Comparison of ENCODE assay signal across 1 cellular context in genomic region chr1:154944422-154945159, GRCh38.
TF ChIP-seq lines count a peak whose summit lies in the region.

No MANE protein-coding gene starts in this region.

TF ChIP-seq in HepG2, 621 proteins besides CTCF, POLR2A, EP300 and RAD21 (continues in another document):
- TF ChIP-seq MIXL1 (CRISPR knock-in tag; IDR thresholded peaks at IDR 0.05) = peak; percentile 36; the same call in 1 of the 2 replicates
- 0 out of 2 replicates have a peak, but pooled peaks have one; percentile 31 for TF ChIP-seq ZNF629 (CRISPR knock-in tag; conservative IDR thresholded peaks at IDR 0.05)
- no peak; the same call in 1 of the 2 replicates for TF ChIP-seq NRL (CRISPR knock-in tag; IDR thresholded peaks at IDR 0.05; ENCODE audit: borderline replicate concordance)
- TF ChIP-seq HIVEP1 (CRISPR knock-in tag; IDR thresholded peaks at IDR 0.05) = no peak
- TF ChIP-seq MXD1 (CRISPR knock-in tag; IDR thresholded peaks at IDR 0.05) = no peak
- no peak for TF ChIP-seq SRSF4 (IDR thresholded peaks at IDR 0.05; ENCODE audit: low read depth, low read length, poor library complexity, severe bottlenecking)
- TF ChIP-seq E2F1 (CRISPR knock-in tag; IDR thresholded peaks at IDR 0.05) = no peak
- no peak for TF ChIP-seq ZNF597 (CRISPR knock-in tag; IDR thresholded peaks at IDR 0.05)
- TF ChIP-seq WIZ (CRISPR knock-in tag; IDR thresholded peaks at IDR 0.05) = no peak
- no peak for TF ChIP-seq ZNF354B (CRISPR knock-in tag; IDR thresholded peaks at IDR 0.05)
- TF ChIP-seq GZF1 (CRISPR knock-in tag; IDR thresholded peaks at IDR 0.05) = peak; percentile 35; the same call in 1 of the 2 replicates
- TF ChIP-seq ZNF552 (CRISPR knock-in tag; IDR thresholded peaks at IDR 0.05; ENCODE audit: borderline replicate concordance) = no peak
- no peak for TF ChIP-seq PAWR (CRISPR knock-in tag; IDR thresholded peaks at IDR 0.05; ENCODE audit: borderline replicate concordance)
- no peak for TF ChIP-seq CREB1 (IDR thresholded peaks at IDR 0.05)
- 0 out of 2 replicates have a peak, but pooled peaks have one; percentile 2 for TF ChIP-seq CREB1 (CRISPR knock-in tag; IDR thresholded peaks at IDR 0.05)
- no peak for TF ChIP-seq CEBPB (IDR thresholded peaks at IDR 0.05; ENCODE audit: borderline replicate concordance, low read depth, low read length)
- TF ChIP-seq RBM22 (optimal IDR thresholded peaks at IDR 0.05; ENCODE audit: low read length) = no peak
- no peak for TF ChIP-seq HOXA9 (CRISPR knock-in tag; IDR thresholded peaks at IDR 0.05; ENCODE audit: borderline replicate concordance)
- TF ChIP-seq MYNN (CRISPR knock-in tag; IDR thresholded peaks at IDR 0.05; ENCODE audit: low read depth) = no peak
- no peak for TF ChIP-seq MEIS1 (CRISPR knock-in tag; IDR thresholded peaks at IDR 0.05; ENCODE audit: borderline replicate concordance)
- TF ChIP-seq ZNF496 (CRISPR knock-in tag; IDR thresholded peaks at IDR 0.05; ENCODE audit: insufficient replicate concordance) = no peak
- TF ChIP-seq ZNF563 (CRISPR knock-in tag; IDR thresholded peaks at IDR 0.05) = 0 out of 2 replicates have a peak, but pooled peaks have one; percentile 61
- TF ChIP-seq MIER2 (CRISPR knock-in tag; IDR thresholded peaks at IDR 0.05) = 0 out of 2 replicates have a peak, but pooled peaks have one; percentile 10
- TF ChIP-seq FOXM1 (CRISPR knock-in tag; IDR thresholded peaks at IDR 0.05) = no peak
- peak; percentile 66; the same call in 1 of the 2 replicates for TF ChIP-seq NFKB2 (CRISPR knock-in tag; IDR thresholded peaks at IDR 0.05; ENCODE audit: borderline replicate concordance)
- TF ChIP-seq ZNF580 (CRISPR knock-in tag; IDR thresholded peaks at IDR 0.05; ENCODE audit: borderline replicate concordance, low read depth) = no peak; the same call in 1 of the 2 replicates
- no peak for TF ChIP-seq ZNF18 (CRISPR knock-in tag; IDR thresholded peaks at IDR 0.05; ENCODE audit: insufficient replicate concordance)
- no peak for TF ChIP-seq JUND (CRISPR knock-in tag; IDR thresholded peaks at IDR 0.05)
- TF ChIP-seq ZBTB33 (CRISPR knock-in tag; IDR thresholded peaks at IDR 0.05) = no peak
- TF ChIP-seq KLF12 (CRISPR knock-in tag; IDR thresholded peaks at IDR 0.05; ENCODE audit: borderline replicate concordance) = no peak
- TF ChIP-seq ELF3 (CRISPR knock-in tag; IDR thresholded peaks at IDR 0.05) = peak; percentile 44; the same call in 1 of the 2 replicates
- no peak for TF ChIP-seq NCOA5 (CRISPR knock-in tag; IDR thresholded peaks at IDR 0.05)
- TF ChIP-seq SPEN (CRISPR knock-in tag; IDR thresholded peaks at IDR 0.05; ENCODE audit: low read depth) = peak; percentile 91
- TF ChIP-seq PAF1 (CRISPR knock-in tag; IDR thresholded peaks at IDR 0.05) = no peak
- no peak for TF ChIP-seq ZBTB7B (CRISPR knock-in tag; IDR thresholded peaks at IDR 0.05)
- no peak for TF ChIP-seq SIN3A (IDR thresholded peaks at IDR 0.05; ENCODE audit: borderline replicate concordance, low read depth, low read length)
- TF ChIP-seq ZNF225 (CRISPR knock-in tag; IDR thresholded peaks at IDR 0.05) = no peak
- TF ChIP-seq NFYB (CRISPR knock-in tag; IDR thresholded peaks at IDR 0.05) = no peak
- TF ChIP-seq ZNF3 (CRISPR knock-in tag; IDR thresholded peaks at IDR 0.05) = no peak
- TF ChIP-seq ZNF878 (CRISPR knock-in tag; IDR thresholded peaks at IDR 0.05) = peak; percentile 85; the same call in 1 of the 2 replicates
- no peak; the same call in 1 of the 2 replicates for TF ChIP-seq ARHGAP35 (CRISPR knock-in tag; IDR thresholded peaks at IDR 0.05; ENCODE audit: borderline replicate concordance)
- TF ChIP-seq ARNT (IDR thresholded peaks at IDR 0.05) = no peak
- TF ChIP-seq PHB2 (IDR thresholded peaks at IDR 0.05; ENCODE audit: partially characterized antibody) = no peak
- no peak for TF ChIP-seq ZBTB2 (CRISPR knock-in tag; IDR thresholded peaks at IDR 0.05; ENCODE audit: low read depth)
- TF ChIP-seq REPIN1 (CRISPR knock-in tag; IDR thresholded peaks at IDR 0.05; ENCODE audit: borderline replicate concordance, low read depth) = peak; percentile 52; the same call in 1 of the 2 replicates
- no peak for TF ChIP-seq ATF4 (CRISPR knock-in tag; IDR thresholded peaks at IDR 0.05)
- no peak; the same call in 1 of the 2 replicates for TF ChIP-seq ZNF691 (CRISPR knock-in tag; IDR thresholded peaks at IDR 0.05; ENCODE audit: borderline replicate concordance, low read depth)
- TF ChIP-seq ZNF589 (CRISPR knock-in tag; conservative IDR thresholded peaks at IDR 0.05) = no peak
- TF ChIP-seq MXI1 (IDR thresholded peaks at IDR 0.05; ENCODE audit: borderline replicate concordance, low read depth, low read length) = peak; percentile 57; the same call in 1 of the 3 replicates
- TF ChIP-seq ZNF788 (CRISPR knock-in tag; IDR thresholded peaks at IDR 0.05; ENCODE audit: borderline replicate concordance) = peak; percentile 73; the same call in 1 of the 2 replicates
- TF ChIP-seq SAFB2 (CRISPR knock-in tag; IDR thresholded peaks at IDR 0.05; ENCODE audit: borderline replicate concordance, low read depth) = no peak
- TF ChIP-seq NCOA2 (CRISPR knock-in tag; IDR thresholded peaks at IDR 0.05) = peak; percentile 87
- no peak for TF ChIP-seq HNRNPL (IDR thresholded peaks at IDR 0.05; ENCODE audit: low read depth, low read length)
- 0 out of 2 replicates have a peak, but pooled peaks have one; percentile 48 for TF ChIP-seq MXD4 (CRISPR knock-in tag; IDR thresholded peaks at IDR 0.05)
- TF ChIP-seq ZNF263 (CRISPR knock-in tag; IDR thresholded peaks at IDR 0.05) = 0 out of 2 replicates have a peak, but pooled peaks have one; percentile 46
- no peak for TF ChIP-seq MBNL3 (CRISPR knock-in tag; conservative IDR thresholded peaks at IDR 0.05)
- peak; percentile 88 for TF ChIP-seq SALL1 (CRISPR knock-in tag; IDR thresholded peaks at IDR 0.05)
- peak; percentile 75 for TF ChIP-seq ZMYM4 (CRISPR knock-in tag; IDR thresholded peaks at IDR 0.05)
- no peak; the same call in 1 of the 2 replicates for TF ChIP-seq MTERF4 (CRISPR knock-in tag; IDR thresholded peaks at IDR 0.05)
- no peak for TF ChIP-seq TAF1 (CRISPR knock-in tag; IDR thresholded peaks at IDR 0.05)
- no peak for TF ChIP-seq ZSCAN31 (CRISPR knock-in tag; IDR thresholded peaks at IDR 0.05; ENCODE audit: low read depth)
- no peak for TF ChIP-seq FOXP1 (IDR thresholded peaks at IDR 0.05)
- no peak for TF ChIP-seq FOXP1 (CRISPR knock-in tag; IDR thresholded peaks at IDR 0.05)
- no peak for TF ChIP-seq ZNF235 (CRISPR knock-in tag; IDR thresholded peaks at IDR 0.05; ENCODE audit: borderline replicate concordance)
- no peak for TF ChIP-seq PBX2 (CRISPR knock-in tag; IDR thresholded peaks at IDR 0.05)
- peak; percentile 69 for TF ChIP-seq RNF2 (conservative IDR thresholded peaks at IDR 0.05; ENCODE audit: low read depth)
- TF ChIP-seq ZBTB8A (CRISPR knock-in tag; IDR thresholded peaks at IDR 0.05; ENCODE audit: borderline replicate concordance, low read depth) = no peak
- no peak for TF ChIP-seq ZNF10 (CRISPR knock-in tag; IDR thresholded peaks at IDR 0.05; ENCODE audit: borderline replicate concordance, low read depth)
